8 cellular contexts compared by ENCODE assay signal in genomic region chr13:40445557-40445990, GRCh38.
DNase-seq lines count a peak whose midpoint lies in the region; ATAC-seq and TF ChIP-seq lines count a peak whose summit lies in the region.

No MANE protein-coding gene starts in this region.

- peaks cover 4 to 17% of the 10 kb centered on the region in 2 donors for H3K9me3 ChIP-seq in neuronal stem cell (replicated peaks in 1 of 2; ENCODE audit: control insufficient read depth in 2 of 2, insufficient read depth in 1 of 2, low read depth in 1 of 2, low read length in 2 of 2)

- H3K36me3 ChIP-seq in neuronal stem cell (replicated peaks in 1 of 2; ENCODE audit: control insufficient read depth in 2 of 2, insufficient read depth in 2 of 2, low read length in 2 of 2): no peaks in the 10 kb centered on the region

- intact Hi-C loops in lower leg skin (cut with DNase I; ENCODE audit: low total_unique reads): no loop called here

- H3K23ac ChIP-seq in neuronal stem cell (ENCODE audit: low read depth, low read length, poor library complexity): no peak overlapping the region

- no peak overlapping the region for H4K91ac ChIP-seq in neuronal stem cell (ENCODE audit: low read depth, low read length, poor library complexity)

- no peak overlapping the region for H2BK12ac ChIP-seq in neuronal stem cell (ENCODE audit: low read length)

- H3K79me1 ChIP-seq in neuronal stem cell (ENCODE audit: low read depth, low read length): no peaks in the 10 kb centered on the region

- DNase-seq in activated T-cell treated with anti-CD3 and anti-CD28 coated beads, Interleukin-2, amount 50 U/mL, for 4 hours: no peak
- DNase-seq in activated T-cell treated with anti-CD3 and anti-CD28 coated beads for 4 hours (no peak), NAMALWA (ENCODE audit: low spot score) (peak; percentile 98), choroid plexus epithelial cell (ENCODE audit: low read depth) (peak; percentile 50), neuronal stem cell (ENCODE audit: low spot score) (no peak), lower leg skin (ENCODE audit: low spot score in 2 of 2) (no peak), OCI-M2 (lab: John Stamatoyannopoulos, UW; ENCODE audit: unreplicated experiment) (no peak)

- peaks cover 2% of the 10 kb centered on the region for H3K36me3 Mint-ChIP-seq in activated T-cell treated with anti-CD3 and anti-CD28 coated beads, Interleukin-2, amount 50 U/mL, for 4 hours (ENCODE audit: insufficient read depth)

- no CpG with 5 or more reads among the region's 11 CpGs for WGBS in neuronal stem cell (ENCODE audit: extremely low coverage in 2 of 2, insufficient read length in 2 of 2, insufficient replicate concordance in 1 of 2), 2 donors
- 58 to 80% methylated on average over 11 of the region's 11 CpGs for WGBS in lower leg skin, 2 donors

- no peak for TF ChIP-seq POLR2A in lower leg skin (IDR thresholded peaks at IDR 0.05)

- TF ChIP-seq CTCF in choroid plexus epithelial cell (conservative IDR thresholded peaks at IDR 0.05; ENCODE audit: low read depth, low read length): no peak
- TF ChIP-seq CTCF in lower leg skin (IDR thresholded peaks at IDR 0.05): no peak

- H3K4me2 ChIP-seq in neuronal stem cell (ENCODE audit: insufficient read depth, low read length, poor library complexity, severe bottlenecking): no peak overlapping the region

- H2BK15ac ChIP-seq in neuronal stem cell (ENCODE audit: low read length): no peak overlapping the region

- H3K27me3 ChIP-seq in neuronal stem cell (ENCODE audit: control insufficient read depth in 3 of 3, insufficient read depth in 3 of 3, low read depth in 1 of 3, low read length in 3 of 3): no peaks in the 10 kb centered on the region

- H3K4me1 ChIP-seq in neuronal stem cell (ENCODE audit: control insufficient read depth in 2 of 2, insufficient read depth in 1 of 2, low read depth in 1 of 2, low read length in 2 of 2): peaks cover 10 to 18% of the 10 kb centered on the region in 2 donors

- H3K18ac ChIP-seq in neuronal stem cell (ENCODE audit: low read length): peak overlapping the region; percentile 12

- H3K9me3 Mint-ChIP-seq in activated T-cell treated with anti-CD3 and anti-CD28 coated beads, Interleukin-2, amount 50 U/mL, for 4 hours: peaks cover 4% of the 10 kb centered on the region

- no peak overlapping the region for H3K9ac ChIP-seq in neuronal stem cell (ENCODE audit: low read depth, low read length, poor library complexity)

- no peak overlapping the region for H3K4me3 Mint-ChIP-seq in activated T-cell treated with anti-CD3 and anti-CD28 coated beads, Interleukin-2, amount 50 U/mL, for 4 hours

- H3K4me1 Mint-ChIP-seq in activated T-cell treated with anti-CD3 and anti-CD28 coated beads, Interleukin-2, amount 50 U/mL, for 4 hours (ENCODE audit: low read depth): peaks cover 9% of the 10 kb centered on the region

- no peak overlapping the region for H3K4ac ChIP-seq in neuronal stem cell (ENCODE audit: low read length)

- H2BK5ac ChIP-seq in neuronal stem cell (ENCODE audit: low read length): no peak overlapping the region

- peak; percentile 43 to 84 for ATAC-seq in activated T-cell treated with anti-CD3 and anti-CD28 coated beads, Interleukin-2, amount 50 U/mL, for 4 hours
- ATAC-seq in HG02610 (IDR thresholded peaks at IDR 0.05; ENCODE audit: unreplicated experiment): peak; percentile 99

- no peaks in the 10 kb centered on the region for H3K27me3 Mint-ChIP-seq in activated T-cell treated with anti-CD3 and anti-CD28 coated beads, Interleukin-2, amount 50 U/mL, for 4 hours (ENCODE audit: low read depth)

- no peak overlapping the region for H3K4me3 ChIP-seq in choroid plexus epithelial cell (ENCODE audit: low read depth, low read length)
- H3K4me3 ChIP-seq in neuronal stem cell (ENCODE audit: low read length in 2 of 2): no peak overlapping the region
- no peak overlapping the region for H3K4me3 ChIP-seq in lower leg skin (ENCODE audit: low read depth, poor library complexity, severe bottlenecking)

- H4K8ac ChIP-seq in neuronal stem cell (ENCODE audit: low read depth, low read length): no peak overlapping the region

- H2AFZ ChIP-seq in neuronal stem cell (ENCODE audit: low read length): no peak overlapping the region

- no peak overlapping the region for H3K14ac ChIP-seq in neuronal stem cell (ENCODE audit: low read length)

- no peak overlapping the region for H2AK5ac ChIP-seq in neuronal stem cell (ENCODE audit: low read depth, low read length)

- H3K27ac ChIP-seq in neuronal stem cell (replicated peaks; ENCODE audit: low read length): no peak overlapping the region

- no peak overlapping the region for H2BK120ac ChIP-seq in neuronal stem cell (ENCODE audit: low read depth, low read length)

Comparison
In these comparisons a context has a peak if more than half of its experiments do, and no peak if none do; other contexts are left out.
1. DNase-seq: peak in NAMALWA (single experiment) and choroid plexus epithelial cell (single experiment); none in activated T-cell treated with anti-CD3 and anti-CD28 coated beads, Interleukin-2, amount 50 U/mL, for 4 hours (single experiment), activated T-cell treated with anti-CD3 and anti-CD28 coated beads for 4 hours (single experiment), neuronal stem cell (single experiment), lower leg skin (0 of 2) and OCI-M2 (single experiment).